In genomic region chr6:24911983-24912382, GRCh38 we compare ENCODE assay signal across 10 cellular contexts. TPM values are rescaled to one million over a fixed set of nuclear protein-coding genes. Genes with fewer than 3 reads are reported as not detected.
DNase-seq lines count a peak whose midpoint lies in the region; ATAC-seq and TF ChIP-seq lines count a peak whose summit lies in the region.
"Had no signal": no experiment of that assay in that cellular context is flagged by ENCODE, and none has a peak within 500 bp of the region (broad histone marks: within the 10 kb centered on the region; RNA-seq: fewer than 3 reads in every experiment).

No MANE protein-coding gene starts in this region.

- H3K4me1 Mint-ChIP-seq in activated naive CD8-positive, alpha-beta T cell treated with anti-CD3 and anti-CD28 coated beads, Interleukin-2, amount 50 U/mL, for 24 hours, result peaks cover 88% of the 10 kb centered on the region
- peaks cover 84 to 98% (median 95%) of the 10 kb centered on the region in 7 donors for H3K4me1 Mint-ChIP-seq in naive thymus-derived CD4-positive, alpha-beta T cell

- H3K27ac ChIP-seq in GM23248, result no peak overlapping the region
- H3K27ac ChIP-seq in naive thymus-derived CD4-positive, alpha-beta T cell (ENCODE audit: low read depth, low read length), result peak overlapping the region; percentile 75

- H2AFZ ChIP-seq in GM23248, result no peak overlapping the region

- peaks cover 7% of the 10 kb centered on the region for H3F3A ChIP-seq in GM23248 (ENCODE audit: insufficient read depth)

- H3K36me3 ChIP-seq in GM23248 (ENCODE audit: low read depth), result no peaks in the 10 kb centered on the region
- peaks cover 10 to 24% (median 16%) of the 10 kb centered on the region in 3 experiments for H3K36me3 ChIP-seq in naive thymus-derived CD4-positive, alpha-beta T cell (ENCODE audit: control insufficient read depth in 2 of 3, insufficient read depth in 3 of 3, low read length in 3 of 3)

- no peaks in the 10 kb centered on the region for H3K9me2 ChIP-seq in GM23248 (ENCODE audit: insufficient read depth)

- 67 to 68% methylated on average over 5 of the region's 5 CpGs for WGBS in GM23248 (ENCODE audit: low coverage in 1 of 2, low lambda C conversion rate in 2 of 2, missing lambda C conversion rate in 2 of 2), 2 experiments

- peak overlapping the region; percentile 98 for H3K4me2 ChIP-seq in GM23248 (ENCODE audit: unreplicated experiment)

- peaks cover 16% of the 10 kb centered on the region; the same call in 1 of the 2 replicates for H3K27me3 ChIP-seq in GM23248 (replicated peaks; ENCODE audit: insufficient read depth)
- no peaks in the 10 kb centered on the region for H3K27me3 ChIP-seq in naive thymus-derived CD4-positive, alpha-beta T cell (ENCODE audit: control insufficient read depth in 2 of 2, insufficient read depth in 2 of 2, low read length in 2 of 2)

- intact Hi-C loops in naive thymus-derived CD4-positive, alpha-beta T cell (cut with micrococcal nuclease), result loop anchor here (1.0 to 5.0 kb wide), 8 partner anchors 7 to 190 kb away; no protein-coding TSS in a partner anchor

- peaks cover 21% of the 10 kb centered on the region for H3K4me1 ChIP-seq in GM23248 (ENCODE audit: insufficient read depth)
- H3K4me1 ChIP-seq in naive thymus-derived CD4-positive, alpha-beta T cell (ENCODE audit: control insufficient read depth in 2 of 2, insufficient read depth in 2 of 2, low read length in 2 of 2), result peaks cover 86 to 92% of the 10 kb centered on the region in 2 donors

- no peaks in the 10 kb centered on the region for H3K9me3 ChIP-seq in GM23248 (ENCODE audit: low read depth)
- no peaks in the 10 kb centered on the region for H3K9me3 ChIP-seq in naive thymus-derived CD4-positive, alpha-beta T cell (ENCODE audit: control insufficient read depth in 2 of 3, low read length in 3 of 3)

- peak overlapping the region; percentile 88 for H3K27ac Mint-ChIP-seq in activated naive CD8-positive, alpha-beta T cell treated with anti-CD3 and anti-CD28 coated beads, Interleukin-2, amount 50 U/mL, for 24 hours
- H3K27ac Mint-ChIP-seq in naive thymus-derived CD4-positive, alpha-beta T cell, result peak overlapping the region; percentile 87 to 99 (median 97)

- peak overlapping the region; percentile 91 for H3K4me3 Mint-ChIP-seq in activated naive CD8-positive, alpha-beta T cell treated with anti-CD3 and anti-CD28 coated beads, Interleukin-2, amount 50 U/mL, for 24 hours
- H3K4me3 Mint-ChIP-seq in naive thymus-derived CD4-positive, alpha-beta T cell, result peak overlapping the region; percentile 92 to 97 (median 96)

- CTCF ChIA-PET in naive thymus-derived CD4-positive, alpha-beta T cell (lab: Charles Lee), result interaction anchor here (2.1 to 5.9 kb wide), 5 partner anchors 8 to 83 kb away, joined by 7 to 54 read pairs (median 25); no protein-coding TSS in a partner anchor

- DNase-seq in AG09309 (ENCODE audit: low read depth) (no peak), GM23248 (no peak), NCI-H524 (lab: John Stamatoyannopoulos, UW) (no peak), NCI-H2171 treated with DMSO at 0.1 percent for 48 hours (lab: John Stamatoyannopoulos, UW) (no peak)
- no peak for DNase-seq in activated naive CD8-positive, alpha-beta T cell treated with anti-CD3 and anti-CD28 coated beads, Interleukin-2, amount 50 U/mL, for 24 hours
- no peak for DNase-seq in naive thymus-derived CD4-positive, alpha-beta T cell
- DNase-seq: COR-L47, erythroblast had no signal

- in situ Hi-C loops in GM23248 (cut with MboI), result no loop called here

- no peak overlapping the region for H3K9ac ChIP-seq in GM23248

- H3K36me3 Mint-ChIP-seq in activated naive CD8-positive, alpha-beta T cell treated with anti-CD3 and anti-CD28 coated beads, Interleukin-2, amount 50 U/mL, for 24 hours (ENCODE audit: low read depth), result no peaks in the 10 kb centered on the region
- H3K36me3 Mint-ChIP-seq in naive thymus-derived CD4-positive, alpha-beta T cell, result peaks cover 16 to 73% (median 70%) of the 10 kb centered on the region in 5 donors

- H4K20me1 ChIP-seq in GM23248 (ENCODE audit: insufficient read depth), result no peaks in the 10 kb centered on the region

- no peaks in the 10 kb centered on the region for H3K27me3 Mint-ChIP-seq in activated naive CD8-positive, alpha-beta T cell treated with anti-CD3 and anti-CD28 coated beads, Interleukin-2, amount 50 U/mL, for 24 hours
- no peaks in the 10 kb centered on the region for H3K27me3 Mint-ChIP-seq in naive thymus-derived CD4-positive, alpha-beta T cell

- no peak for TF ChIP-seq CTCF in AG09309 (IDR thresholded peaks at IDR 0.05; ENCODE audit: control insufficient read depth, insufficient read depth, low read depth, low read length, missing control alignments)

- POLR2A ChIA-PET in naive thymus-derived CD4-positive, alpha-beta T cell (lab: Charles Lee), result interaction anchor here (0.5 to 25.4 kb wide), 13 partner anchors 7 to 103 kb away, joined by 3 to 644 read pairs (median 8); partner anchors contain the start of gene RIPOR2

- H3K79me2 ChIP-seq in GM23248 (ENCODE audit: insufficient read depth), result no peaks in the 10 kb centered on the region

- ATAC-seq in activated naive CD8-positive, alpha-beta T cell treated with anti-CD3 and anti-CD28 coated beads, Interleukin-2, amount 50 U/mL, for 24 hours, result peak; percentile 15
- no peak for ATAC-seq in naive thymus-derived CD4-positive, alpha-beta T cell
- ATAC-seq in GM21360 (IDR thresholded peaks at IDR 0.05; ENCODE audit: unreplicated experiment) (no peak), GM18867 (IDR thresholded peaks at IDR 0.05; ENCODE audit: unreplicated experiment) (no peak)

- H3K4me3 ChIP-seq in AG09309 (ENCODE audit: control insufficient read depth, low read depth, low read length), result peak overlapping the region; percentile 81
- peak overlapping the region; percentile 78 for H3K4me3 ChIP-seq in GM23248
- peak overlapping the region; percentile 41 for H3K4me3 ChIP-seq in naive thymus-derived CD4-positive, alpha-beta T cell (ENCODE audit: low read length)

- no peaks in the 10 kb centered on the region for H3K9me3 Mint-ChIP-seq in activated naive CD8-positive, alpha-beta T cell treated with anti-CD3 and anti-CD28 coated beads, Interleukin-2, amount 50 U/mL, for 24 hours
- peaks cover 0 to 3% (median 0%) of the 10 kb centered on the region in 11 donors for H3K9me3 Mint-ChIP-seq in naive thymus-derived CD4-positive, alpha-beta T cell

RNA-seq across cellular contexts. Expression of gene RIPOR2, which starts 23.8 kb away (rescaled TPM):
- 2.7 and 3.2 TPM in 2 replicates for total RNA-seq in GM23248 (2014; rRNA removed; shearing (Covaris generic))
- 3.0 and 3.3 TPM in 2 replicates for polyA plus RNA-seq in GM23248 (2016; fragmentation: Nextera tagmentation; extraction: Ambion mirVana)
- total RNA-seq in naive thymus-derived CD4-positive, alpha-beta T cell, result 100 to 1,000 TPM; 246 to 576 (median 431) TPM
- 100 to 1,000 TPM; 532 to 813 TPM for polyA plus RNA-seq in naive thymus-derived CD4-positive, alpha-beta T cell

Comparison
In these comparisons a context has a peak if more than half of its experiments do, and no peak if none do; other contexts are left out.
1. RNA of gene RIPOR2, which starts 23.8 kb away (total RNA-seq): 246 to 576 TPM in naive thymus-derived CD4-positive, alpha-beta T cell; 2.7 to 3.2 TPM in GM23248; every median in the first group is over 10 times any median in the second.
2. Peak in every context shown above with its lines, with median percentiles within 50 percentile points of each other: H3K4me3 ChIP-seq.